Comparison of ENCODE assay signal across 31 cellular contexts in genomic region chr3:135655328-135655727, GRCh38.
"Had no signal": no experiment of that assay in that cellular context is flagged by ENCODE, and none has a peak within 500 bp of the region (broad histone marks: within the 10 kb centered on the region; RNA-seq: fewer than 3 reads in every experiment).

No MANE protein-coding gene starts in this region.

- H3K36me3 Mint-ChIP-seq: activated CD4-positive, alpha-beta memory T cell treated with anti-CD3 and anti-CD28 coated beads for 36 hours; activated CD8-positive, alpha-beta memory T cell treated with anti-CD3 and anti-CD28 coated beads, Interleukin-2, amount 10 ng/mL, durations not matched to agents 7 days and 5 days; activated naive CD4-positive, alpha-beta T cell treated with anti-CD3 and anti-CD28 coated beads, Interleukin-2, amount 10 ng/mL, durations not matched to agents 7 days and 5 days; activated naive CD8-positive, alpha-beta T cell treated with anti-CD3 and anti-CD28 coated beads, Interleukin-2, amount 10 ng/mL, durations not matched to agents 7 days and 5 days; brain had no signal

- ATAC-seq: activated CD4-positive, alpha-beta T cell treated with anti-CD3 and anti-CD28 coated beads for 36 hours; activated CD8-positive, alpha-beta memory T cell treated with anti-CD3 and anti-CD28 coated beads, Interleukin-2, amount 10 ng/mL, durations not matched to agents 7 days and 5 days; activated CD8-positive, alpha-beta T cell treated with anti-CD3 and anti-CD28 coated beads, Interleukin-2, amount 10 ng/mL, durations not matched to agents 7 days and 5 days; activated naive CD4-positive, alpha-beta T cell treated with anti-CD3 and anti-CD28 coated beads, Interleukin-2, amount 50 U/mL, for 72 hours; foreskin keratinocyte; gastrocnemius medialis; heart left ventricle had no signal

- H3K27ac Mint-ChIP-seq: activated CD4-positive, alpha-beta memory T cell treated with anti-CD3 and anti-CD28 coated beads for 36 hours; activated CD4-positive, alpha-beta T cell treated with anti-CD3 and anti-CD28 coated beads for 36 hours; activated CD4-positive, alpha-beta T cell treated with anti-CD3 and anti-CD28 coated beads, Interleukin-2, amount 10 ng/mL, durations not matched to agents 24 days and 14 days; activated CD8-positive, alpha-beta memory T cell treated with anti-CD3 and anti-CD28 coated beads, Interleukin-2, amount 10 ng/mL, durations not matched to agents 7 days and 5 days; activated CD8-positive, alpha-beta T cell treated with anti-CD3 and anti-CD28 coated beads, Interleukin-2, amount 10 ng/mL, durations not matched to agents 7 days and 5 days; activated naive CD4-positive, alpha-beta T cell treated with anti-CD3 and anti-CD28 coated beads, Interleukin-2, amount 10 ng/mL, durations not matched to agents 7 days and 5 days; activated naive CD4-positive, alpha-beta T cell treated with anti-CD3 and anti-CD28 coated beads, Interleukin-2, amount 50 U/mL, for 72 hours; activated naive CD8-positive, alpha-beta T cell treated with anti-CD3 and anti-CD28 coated beads, Interleukin-2, amount 10 ng/mL, durations not matched to agents 7 days and 5 days; activated T-helper 1 cell treated with anti-CD3 and anti-CD28 coated beads, Interleukin-12 subunit alpha, Interleukin-12 subunit beta, Interleukin-2, Interleukin-4 antibody, amounts not matched to agents 30 ng/mL and 10 ng/mL and 1 ng/mL, durations not matched to agents 14 hours and 24 hours and 36 hours; activated T-helper 2 cell treated with anti-CD3 and anti-CD28 coated beads, Interferon-gamma antibody, Interleukin-2, Interleukin-4, amounts not matched to agents 10 μg/mL and 5 μg/mL and 100 μg/mL, durations not matched to agents 14 hours and 24 hours and 36 hours; brain; dendritic cell treated with granulocyte-macrophage colony-stimulating factor and Interleukin-4, amounts not matched to agents 40 ng/mL and 50 ng/mL, for 4 days had no signal

- H3K4me1 ChIP-seq: ascending aorta, esophagus muscularis mucosa, foreskin keratinocyte, gastrocnemius medialis, heart left ventricle had no signal

- DNase-seq: activated CD4-positive, alpha-beta memory T cell treated with anti-CD3 and anti-CD28 coated beads for 36 hours; activated CD4-positive, alpha-beta T cell treated with anti-CD3 and anti-CD28 coated beads for 36 hours; activated CD4-positive, alpha-beta T cell treated with anti-CD3 and anti-CD28 coated beads, Interleukin-2, amount 10 ng/mL, durations not matched to agents 24 days and 14 days; activated CD4-positive, CD25-positive, alpha-beta regulatory T cell; activated CD4-positive, CD25-positive, alpha-beta regulatory T cell treated with anti-CD3 and anti-CD28 coated beads, Interleukin-2, amount 50 U/mL, for 72 hours; activated CD8-positive, alpha-beta memory T cell treated with anti-CD3 and anti-CD28 coated beads, Interleukin-2, amount 10 ng/mL, durations not matched to agents 7 days and 5 days; activated CD8-positive, alpha-beta memory T cell treated with anti-CD3 and anti-CD28 coated beads, Interleukin-2, amount 50 U/mL, for 4 hours; activated CD8-positive, alpha-beta T cell treated with anti-CD3 and anti-CD28 coated beads, Interleukin-2, amount 10 ng/mL, durations not matched to agents 7 days and 5 days; activated effector memory CD4-positive, alpha-beta T cell treated with anti-CD3 and anti-CD28 coated beads, Interleukin-2, amount 50 U/mL, for 16 hours; activated naive CD4-positive, alpha-beta T cell treated with anti-CD3 and anti-CD28 coated beads, Interleukin-2, amount 10 ng/mL, durations not matched to agents 7 days and 5 days; activated naive CD8-positive, alpha-beta T cell treated with anti-CD3 and anti-CD28 coated beads, Interleukin-2, amount 10 ng/mL, durations not matched to agents 7 days and 5 days; activated T-cell treated with anti-CD3 and anti-CD28 coated beads, Interleukin-2, amount 50 U/mL, for 1 hour; activated T-cell treated with anti-CD3 and anti-CD28 coated beads, Interleukin-2, amount 50 U/mL, for 48 hours; dorsolateral prefrontal cortex; effector memory CD4-positive, alpha-beta T cell; erythroblast; foreskin keratinocyte; gastrocnemius medialis; glutamatergic neuron; heart left ventricle; T-helper 2 cell had no signal

- H3K36me3 ChIP-seq: ascending aorta, esophagus muscularis mucosa, gastrocnemius medialis, heart left ventricle had no signal

- H3K27me3 Mint-ChIP-seq: activated CD4-positive, alpha-beta memory T cell treated with anti-CD3 and anti-CD28 coated beads for 36 hours; activated CD4-positive, alpha-beta T cell treated with anti-CD3 and anti-CD28 coated beads, Interleukin-2, amount 10 ng/mL, durations not matched to agents 24 days and 14 days; activated CD8-positive, alpha-beta memory T cell treated with anti-CD3 and anti-CD28 coated beads, Interleukin-2, amount 10 ng/mL, durations not matched to agents 7 days and 5 days; activated naive CD4-positive, alpha-beta T cell treated with anti-CD3 and anti-CD28 coated beads, Interleukin-2, amount 10 ng/mL, durations not matched to agents 7 days and 5 days; activated naive CD8-positive, alpha-beta T cell treated with anti-CD3 and anti-CD28 coated beads, Interleukin-2, amount 10 ng/mL, durations not matched to agents 7 days and 5 days; dendritic cell treated with granulocyte-macrophage colony-stimulating factor and Interleukin-4, amounts not matched to agents 40 ng/mL and 50 ng/mL, for 4 days had no signal

- H3K4me1 Mint-ChIP-seq: activated CD4-positive, alpha-beta T cell treated with anti-CD3 and anti-CD28 coated beads for 36 hours; activated CD4-positive, alpha-beta T cell treated with anti-CD3 and anti-CD28 coated beads, Interleukin-2, amount 10 ng/mL, durations not matched to agents 24 days and 14 days; activated CD8-positive, alpha-beta memory T cell treated with anti-CD3 and anti-CD28 coated beads, Interleukin-2, amount 10 ng/mL, durations not matched to agents 7 days and 5 days; activated naive CD4-positive, alpha-beta T cell treated with anti-CD3 and anti-CD28 coated beads, Interleukin-2, amount 10 ng/mL, durations not matched to agents 7 days and 5 days; activated naive CD8-positive, alpha-beta T cell treated with anti-CD3 and anti-CD28 coated beads, Interleukin-2, amount 10 ng/mL, durations not matched to agents 7 days and 5 days; brain; central memory CD8-positive, alpha-beta T cell had no signal

- H3K9me3 ChIP-seq: ascending aorta, esophagus muscularis mucosa, gastrocnemius medialis had no signal

- H3K4me3 Mint-ChIP-seq: activated CD4-positive, alpha-beta memory T cell treated with anti-CD3 and anti-CD28 coated beads for 36 hours; activated CD4-positive, alpha-beta T cell treated with anti-CD3 and anti-CD28 coated beads for 36 hours; activated CD4-positive, alpha-beta T cell treated with anti-CD3 and anti-CD28 coated beads, Interleukin-2, amount 10 ng/mL, durations not matched to agents 24 days and 14 days; activated CD8-positive, alpha-beta memory T cell treated with anti-CD3 and anti-CD28 coated beads, Interleukin-2, amount 10 ng/mL, durations not matched to agents 7 days and 5 days; activated CD8-positive, alpha-beta T cell treated with anti-CD3 and anti-CD28 coated beads, Interleukin-2, amount 10 ng/mL, durations not matched to agents 7 days and 5 days; activated naive CD4-positive, alpha-beta T cell treated with anti-CD3 and anti-CD28 coated beads, Interleukin-2, amount 10 ng/mL, durations not matched to agents 7 days and 5 days; activated naive CD8-positive, alpha-beta T cell treated with anti-CD3 and anti-CD28 coated beads, Interleukin-2, amount 10 ng/mL, durations not matched to agents 7 days and 5 days; activated T-helper 1 cell treated with anti-CD3 and anti-CD28 coated beads, Interleukin-12 subunit alpha, Interleukin-12 subunit beta, Interleukin-2, Interleukin-4 antibody, amounts not matched to agents 30 ng/mL and 10 ng/mL and 1 ng/mL, durations not matched to agents 14 hours and 24 hours and 36 hours; brain; central memory CD8-positive, alpha-beta T cell; dendritic cell treated with granulocyte-macrophage colony-stimulating factor and Interleukin-4, amounts not matched to agents 40 ng/mL and 50 ng/mL, for 4 days had no signal

- H3K9me3 Mint-ChIP-seq: activated CD4-positive, alpha-beta memory T cell treated with anti-CD3 and anti-CD28 coated beads for 36 hours; activated naive CD8-positive, alpha-beta T cell treated with anti-CD3 and anti-CD28 coated beads, Interleukin-2, amount 10 ng/mL, durations not matched to agents 7 days and 5 days had no signal

- H3K27me3 ChIP-seq: ascending aorta, esophagus muscularis mucosa, foreskin keratinocyte, gastrocnemius medialis, heart left ventricle had no signal

- H3K4me3 ChIP-seq: ascending aorta, coronary artery, dorsolateral prefrontal cortex, esophagus muscularis mucosa, gastrocnemius medialis, heart left ventricle had no signal

- H3K27ac ChIP-seq: ascending aorta, coronary artery, dorsolateral prefrontal cortex, esophagus muscularis mucosa, foreskin keratinocyte, gastrocnemius medialis, heart left ventricle had no signal

- FAIRE-seq: bronchial epithelial cell had no signal
